ENCODE assay signal across 35 cellular contexts in the genomic region with DNA sequence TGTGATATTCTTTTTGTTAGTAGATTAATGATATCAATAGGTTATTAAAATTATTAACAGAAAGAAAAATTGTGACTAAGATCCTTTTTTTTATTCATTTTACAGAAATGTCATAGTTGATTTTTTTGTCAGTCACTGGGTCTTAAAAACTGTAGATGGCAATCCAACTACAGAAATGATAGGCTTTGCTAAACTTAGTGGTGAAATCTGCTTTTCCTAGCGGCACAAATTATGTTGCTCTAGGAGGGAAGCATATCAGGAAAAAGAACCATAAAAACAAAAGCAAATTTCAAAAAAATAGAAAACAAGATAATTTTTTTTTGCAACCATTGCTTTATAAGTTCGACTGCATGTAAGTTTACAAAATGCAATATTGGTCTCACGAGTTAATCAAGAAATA.
"Had no signal": no experiment of that assay in that cellular context is flagged by ENCODE, and none has a peak within 500 bp of the region (broad histone marks: within the 10 kb centered on the region; RNA-seq: fewer than 3 reads in every experiment).

No MANE protein-coding gene starts in this region.

- H3K36me3 ChIP-seq: adrenal gland, ascending aorta, cardiac muscle cell, colonic mucosa, heart left ventricle, neutrophil, pancreas, prostate gland, stomach, suprapubic skin, tibial artery had no signal

- H3K9me3 Mint-ChIP-seq: activated naive CD8-positive, alpha-beta T cell treated with anti-CD3 and anti-CD28 coated beads for 36 hours; activated T-helper 1 cell treated with anti-CD3 and anti-CD28 coated beads, Interleukin-12 subunit alpha, Interleukin-12 subunit beta, Interleukin-2, Interleukin-4 antibody, amounts not matched to agents 30 ng/mL and 10 ng/mL and 1 ng/mL, durations not matched to agents 14 hours and 24 hours and 36 hours had no signal

- H3K27ac ChIP-seq: adrenal gland, ascending aorta, cardiac muscle cell, colonic mucosa, heart left ventricle, neutrophil, pancreas, prostate gland, stomach, suprapubic skin, tibial artery, VCaP had no signal

- FAIRE-seq: endothelial cell of umbilical vein, pancreas, TTC549 had no signal

- H3K4me3 Mint-ChIP-seq: activated naive CD4-positive, alpha-beta T cell treated with anti-CD3 and anti-CD28 coated beads for 36 hours; activated naive CD8-positive, alpha-beta T cell treated with anti-CD3 and anti-CD28 coated beads for 36 hours; activated T-helper 1 cell treated with anti-CD3 and anti-CD28 coated beads, Interleukin-12 subunit alpha, Interleukin-12 subunit beta, Interleukin-2, Interleukin-4 antibody, amounts not matched to agents 30 ng/mL and 10 ng/mL and 1 ng/mL, durations not matched to agents 14 hours and 24 hours and 36 hours; natural killer cell; stimulated activated naive B cell treated with anti-CD40 and anti-IgM and Interleukin-4, amounts not matched to agents 10 μg/mL and 1 μg/mL and 100 μg/mL, for 72 hours; T-helper 1 cell treated with Interleukin-12 subunit alpha and Interleukin-12 subunit beta and Interleukin-4 antibody, amounts not matched to agents 30 μg/mL and 1 μg/mL, for 36 hours had no signal

- DNase-seq: activated CD4-positive, alpha-beta T cell treated with anti-CD3 and anti-CD28 coated beads for 4 hours; activated CD4-positive, alpha-beta T cell treated with anti-CD3 and anti-CD28 coated beads, Interleukin-2, amount 50 U/mL, for 48 hours; activated CD8-positive, alpha-beta memory T cell treated with anti-CD3 and anti-CD28 coated beads for 24 hours; activated CD8-positive, alpha-beta memory T cell treated with anti-CD3 and anti-CD28 coated beads, Interleukin-2, amount 50 U/mL, for 4 hours; activated effector memory CD4-positive, alpha-beta T cell treated with anti-CD3 and anti-CD28 coated beads, Interleukin-2, amount 50 U/mL, for 16 hours; activated naive CD4-positive, alpha-beta T cell treated with anti-CD3 and anti-CD28 coated beads for 36 hours; activated naive CD8-positive, alpha-beta T cell treated with anti-CD3 and anti-CD28 coated beads for 36 hours; activated T-cell treated with anti-CD3 and anti-CD28 coated beads, Interleukin-2, amount 50 U/mL, for 1 hour; adrenal gland; cerebellar nuclear complex; colonic mucosa; effector memory CD4-positive, alpha-beta T cell; heart left ventricle; islet precursor cell; midbrain; natural killer cell; pancreas; stimulated activated CD4-positive, alpha-beta T cell treated with anti-CD3 and anti-CD28 coated beads, Interleukin-1b, Interleukin-23, amount 100 ng/mL, for 48 hours; stimulated activated naive B cell treated with anti-CD40 and anti-IgM and Interleukin-4, amounts not matched to agents 10 μg/mL and 1 μg/mL and 100 μg/mL, for 72 hours; stomach; SW 1271; T-helper 9 cell; tibial artery had no signal

- H3K27me3 ChIP-seq: adrenal gland, ascending aorta, cardiac muscle cell, colonic mucosa, heart left ventricle, neutrophil, pancreas, stomach, suprapubic skin, tibial artery had no signal

- H3K9me3 ChIP-seq: adrenal gland, ascending aorta, colonic mucosa, heart left ventricle, neutrophil, pancreas, prostate gland, stomach, suprapubic skin, tibial artery had no signal

- H3K4me1 Mint-ChIP-seq: activated naive CD8-positive, alpha-beta T cell treated with anti-CD3 and anti-CD28 coated beads for 36 hours; natural killer cell; stimulated activated naive B cell treated with anti-CD40 and anti-IgM and Interleukin-4, amounts not matched to agents 10 μg/mL and 1 μg/mL and 100 μg/mL, for 72 hours had no signal

- H3K27ac Mint-ChIP-seq: activated naive CD4-positive, alpha-beta T cell treated with anti-CD3 and anti-CD28 coated beads for 36 hours; activated naive CD8-positive, alpha-beta T cell treated with anti-CD3 and anti-CD28 coated beads for 36 hours; activated T-helper 1 cell treated with anti-CD3 and anti-CD28 coated beads, Interleukin-12 subunit alpha, Interleukin-12 subunit beta, Interleukin-2, Interleukin-4 antibody, amounts not matched to agents 30 ng/mL and 10 ng/mL and 1 ng/mL, durations not matched to agents 14 hours and 24 hours and 36 hours; natural killer cell; stimulated activated naive B cell treated with anti-CD40 and anti-IgM and Interleukin-4, amounts not matched to agents 10 μg/mL and 1 μg/mL and 100 μg/mL, for 72 hours; T-helper 1 cell treated with Interleukin-12 subunit alpha and Interleukin-12 subunit beta and Interleukin-4 antibody, amounts not matched to agents 30 μg/mL and 1 μg/mL, for 36 hours had no signal

- H3K4me2 ChIP-seq: smooth muscle cell had no signal

- H3K36me3 Mint-ChIP-seq: activated naive CD8-positive, alpha-beta T cell treated with anti-CD3 and anti-CD28 coated beads for 36 hours; brain; natural killer cell; stimulated activated naive B cell treated with anti-CD40 and anti-IgM and Interleukin-4, amounts not matched to agents 10 μg/mL and 1 μg/mL and 100 μg/mL, for 72 hours had no signal

- H3K4me1 ChIP-seq: adrenal gland, ascending aorta, colonic mucosa, heart left ventricle, pancreas, prostate gland, stomach, suprapubic skin, tibial artery had no signal

- H3K27me3 Mint-ChIP-seq: activated naive CD8-positive, alpha-beta T cell treated with anti-CD3 and anti-CD28 coated beads for 36 hours; brain; stimulated activated naive B cell treated with anti-CD40 and anti-IgM and Interleukin-4, amounts not matched to agents 10 μg/mL and 1 μg/mL and 100 μg/mL, for 72 hours had no signal

- ATAC-seq: heart left ventricle; natural killer cell; pancreas; stimulated activated naive B cell treated with anti-CD40 and anti-IgM and Interleukin-4, amounts not matched to agents 10 μg/mL and 1 μg/mL and 100 μg/mL, for 72 hours had no signal

- H3K4me3 ChIP-seq: adrenal gland, ascending aorta, cardiac muscle cell, colonic mucosa, heart left ventricle, pancreas, prostate gland, smooth muscle cell, stomach, suprapubic skin, tibial artery had no signal
